8 cellular contexts compared by ENCODE assay signal in the genomic region with DNA sequence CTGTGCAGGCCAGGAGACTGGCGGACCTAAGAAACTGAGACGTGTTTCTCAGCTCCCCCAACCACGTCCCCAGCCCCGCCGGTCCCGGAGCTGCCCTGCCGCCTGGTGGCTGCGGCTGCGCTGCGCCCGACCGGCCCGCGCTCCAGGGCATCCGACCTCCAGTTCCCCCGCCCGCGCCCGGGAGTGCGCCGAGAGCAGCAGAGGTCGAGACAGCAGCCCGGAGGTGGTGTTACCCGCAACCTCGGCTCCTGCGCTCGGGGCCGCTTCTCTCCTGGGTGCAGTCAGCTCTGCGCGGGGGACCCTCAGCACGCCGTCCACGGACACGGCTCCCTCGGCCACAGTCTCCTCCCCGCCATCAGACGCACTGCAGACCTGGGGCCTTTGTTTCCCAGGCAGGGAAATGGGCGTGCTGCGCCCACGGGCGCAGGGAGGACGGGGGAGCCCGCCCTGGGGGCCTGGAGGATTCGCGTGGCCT. TPM values are rescaled to one million over a fixed set of nuclear protein-coding genes. Genes with fewer than 3 reads are reported as not detected.
A peak's percentile ranks its signal among the peaks of the same experiment; 100 is the strongest.
DNase-seq lines count a peak whose midpoint lies in the region; ATAC-seq, FAIRE-seq and TF ChIP-seq lines count a peak whose summit lies in the region.

No MANE protein-coding gene starts in this region.

- peak in 1 of 2 donors; percentile 22 for TF ChIP-seq POLR2A in thyroid gland (IDR thresholded peaks at IDR 0.05)

- peaks cover 20 to 42% of the 10 kb centered on the region in 2 donors for H3K4me1 ChIP-seq in thyroid gland

- H3K9me3 ChIP-seq in thyroid gland = no peaks in the 10 kb centered on the region

- H3K27ac ChIP-seq in HL-60 (replicated peaks) (no peak overlapping the region), thyroid gland (no peak overlapping the region)

- H3K36me3 ChIP-seq in thyroid gland = no peaks in the 10 kb centered on the region

- peak overlapping the region; percentile 11; the same call in 1 of the 2 replicates for H3K4me3 ChIP-seq in HL-60 (replicated peaks; ENCODE audit: insufficient read depth, low read length)
- peak overlapping the region; percentile 74 for H3K4me3 ChIP-seq in fibroblast of the aortic adventitia (ENCODE audit: low read depth, low read length)
- peak overlapping the region in 1 of 3 donors; percentile 22 for H3K4me3 ChIP-seq in thyroid gland (replicated peaks in 1 of 3)

- TF ChIP-seq CTCF in HL-60 (IDR thresholded peaks at IDR 0.05; ENCODE audit: insufficient read depth, low read length) (peak; percentile 59), fibroblast of the aortic adventitia (IDR thresholded peaks at IDR 0.05; ENCODE audit: insufficient read depth, low read length) (peak; percentile 60), omental fat pad (IDR thresholded peaks at IDR 0.05) (peak in 2 of 3 donors; percentile 52 to 58), thyroid gland (IDR thresholded peaks at IDR 0.05) (peak; percentile 62 to 92 (median 78))

- no peak for FAIRE-seq in RCC 7860 (lab: Jason Lieb, UNC)

- 0 to 1% methylated on average over 3 to 22 of the region's 45 CpGs for WGBS in thyroid gland, 2 donors

- peak; percentile 77 for ATAC-seq in GM19351 (IDR thresholded peaks at IDR 0.05; ENCODE audit: unreplicated experiment)
- ATAC-seq in omental fat pad (ENCODE audit: low FRiP score) = peak; percentile 49

- peaks cover 16% of the 10 kb centered on the region for H3K27me3 ChIP-seq in HL-60 (ENCODE audit: insufficient read depth, poor library complexity, severe bottlenecking)
- no peaks in the 10 kb centered on the region for H3K27me3 ChIP-seq in thyroid gland

- DNase-seq in COLO668 (lab: John Stamatoyannopoulos, UW; ENCODE audit: unreplicated experiment) = peak; percentile 86
- DNase-seq in HL-60 (ENCODE audit: low read depth in 1 of 2, low spot score in 1 of 2) = peak; percentile 51 to 81
- DNase-seq in RCC 7860 (ENCODE audit: low spot score) = peak; percentile 55
- DNase-seq in activated T-helper 1 cell treated with anti-CD3 and anti-CD28 coated beads, Interleukin-2, amount 50 U/mL, for 16 hours (ENCODE audit: low read depth in 1 of 2, low spot score in 1 of 2) = peak; percentile 70 to 78
- peak; percentile 66 for DNase-seq in fibroblast of the aortic adventitia (ENCODE audit: low read depth)
- no peak for DNase-seq in omental fat pad (ENCODE audit: low spot score)
- DNase-seq in thyroid gland = peak; percentile 85 to 87

- intact Hi-C loops in thyroid gland (cut with DNase I) = loop anchor here (5.0 kb wide), 1 partner anchor 110 kb away; the partner anchor contains the start of gene AHNAK2

RNA-seq across cellular contexts. Expression of gene GPR132, which starts 21.6 kb away (rescaled TPM):
- total RNA-seq in fibroblast of the aortic adventitia (ENCODE audit: low replicate concordance) (0.09 and 0.16 TPM in 2 replicates), omental fat pad (1 to 10 TPM; 2.7 to 9.0 (median 7.6) TPM), thyroid gland (1 to 10 TPM; 1.0 to 4.6 (median 2.1) TPM)
